8 cellular contexts compared by ENCODE assay signal in the genomic region with DNA sequence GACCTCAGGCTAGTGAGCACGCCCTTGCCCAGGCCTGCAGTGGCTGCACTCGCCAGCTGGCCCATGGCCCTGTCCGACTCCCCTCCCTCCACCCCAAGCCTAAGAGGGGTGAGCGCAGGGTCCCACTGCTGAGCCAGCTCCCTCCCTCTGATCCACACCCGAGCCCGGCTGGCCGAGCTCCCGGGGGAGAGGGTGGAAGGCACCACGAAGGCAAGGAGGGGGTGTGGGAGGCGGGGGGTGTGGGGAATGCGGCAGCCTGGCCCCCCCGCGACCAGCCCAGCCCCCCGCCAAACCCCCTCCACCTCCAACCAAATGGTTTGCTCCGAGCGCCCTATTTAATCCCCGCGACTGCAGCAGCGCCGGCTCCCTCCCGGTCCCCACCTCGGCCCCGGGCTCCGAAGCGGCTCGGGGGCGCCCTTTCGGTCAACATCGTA. TPM values are rescaled to one million over a fixed set of nuclear protein-coding genes. Genes with fewer than 3 reads are reported as not detected.
DNase-seq lines count a peak whose midpoint lies in the region; ATAC-seq, FAIRE-seq and TF ChIP-seq lines count a peak whose summit lies in the region.

TSS of gene CADM3 (plus strand) at position 362 of the 434 bp plus-strand sequence. CDS start 151 bp downstream, outside the sequence.

- H3K4me1 Mint-ChIP-seq in activated T-cell treated with anti-CD3 and anti-CD28 coated beads, Interleukin-2, amount 50 U/mL, for 72 hours (ENCODE audit: low read depth) = peaks cover 6% of the 10 kb centered on the region
- H3K4me1 Mint-ChIP-seq in endothelial cell (ENCODE audit: unreplicated experiment) = peaks cover 11% of the 10 kb centered on the region
- H3K4me1 Mint-ChIP-seq in naive B cell = peaks cover 15 to 23% (median 20%) of the 10 kb centered on the region in 3 donors

- no peak for DNase-seq in activated T-cell treated with anti-CD3 and anti-CD28 coated beads, Interleukin-2, amount 50 U/mL, for 72 hours
- no peak for DNase-seq in activated T-cell treated with anti-CD3 and anti-CD28 coated beads, Interleukin-2, amount 50 U/mL, for 48 hours
- DNase-seq in endothelial cell (ENCODE audit: low spot score) = no peak
- DNase-seq in naive B cell = no peak
- peak; percentile 71 for DNase-seq in urothelium cell line (ENCODE audit: low spot score)

- H3K9me3 Mint-ChIP-seq in activated T-cell treated with anti-CD3 and anti-CD28 coated beads, Interleukin-2, amount 50 U/mL, for 72 hours = no peaks in the 10 kb centered on the region
- H3K9me3 Mint-ChIP-seq in endothelial cell (ENCODE audit: unreplicated experiment) = peaks cover 4% of the 10 kb centered on the region
- peaks cover 0 to 2% (median 0%) of the 10 kb centered on the region in 7 donors for H3K9me3 Mint-ChIP-seq in naive B cell

- no peak for TF ChIP-seq CTCF in endothelial cell (IDR thresholded peaks at IDR 0.05; ENCODE audit: unreplicated experiment)

- peaks cover 0 to 2% of the 10 kb centered on the region in 2 donors for H3K36me3 Mint-ChIP-seq in activated T-cell treated with anti-CD3 and anti-CD28 coated beads, Interleukin-2, amount 50 U/mL, for 72 hours (ENCODE audit: insufficient read depth in 2 of 2)
- peaks cover 11% of the 10 kb centered on the region for H3K36me3 Mint-ChIP-seq in endothelial cell (ENCODE audit: low read depth, unreplicated experiment)
- H3K36me3 Mint-ChIP-seq in naive B cell = peaks cover 6 to 31% of the 10 kb centered on the region in 2 donors

- H3K27me3 Mint-ChIP-seq in activated T-cell treated with anti-CD3 and anti-CD28 coated beads, Interleukin-2, amount 50 U/mL, for 72 hours (ENCODE audit: low read depth) = peaks cover 75% of the 10 kb centered on the region
- peaks cover 17% of the 10 kb centered on the region for H3K27me3 Mint-ChIP-seq in endothelial cell (ENCODE audit: unreplicated experiment)
- H3K27me3 Mint-ChIP-seq in naive B cell = peaks cover 44 to 78% (median 73%) of the 10 kb centered on the region in 3 donors

- ATAC-seq in activated T-cell treated with anti-CD3 and anti-CD28 coated beads, Interleukin-2, amount 50 U/mL, for 72 hours (replicated peaks in 1 of 2) = no peak
- ATAC-seq in naive B cell (ENCODE audit: low read depth in 2 of 2) = no peak
- ATAC-seq in GM18511 (IDR thresholded peaks at IDR 0.05; ENCODE audit: unreplicated experiment) = no peak
- ATAC-seq in GM18502 (IDR thresholded peaks at IDR 0.05; ENCODE audit: poor library complexity, unreplicated experiment) = no peak
- no peak for ATAC-seq in HG02642 (IDR thresholded peaks at IDR 0.05; ENCODE audit: poor library complexity, unreplicated experiment)

- peak within 1 kb of the TSS; percentile 11 to 41 for H3K4me3 Mint-ChIP-seq in activated T-cell treated with anti-CD3 and anti-CD28 coated beads, Interleukin-2, amount 50 U/mL, for 72 hours
- H3K4me3 Mint-ChIP-seq in endothelial cell (ENCODE audit: unreplicated experiment) = peak within 1 kb of the TSS; percentile 95
- H3K4me3 Mint-ChIP-seq in naive B cell = peak within 1 kb of the TSS; percentile 44 to 90 (median 76)

- no peak within 1 kb of the TSS for H3K27ac Mint-ChIP-seq in activated T-cell treated with anti-CD3 and anti-CD28 coated beads, Interleukin-2, amount 50 U/mL, for 72 hours
- no peak within 1 kb of the TSS for H3K27ac Mint-ChIP-seq in endothelial cell (ENCODE audit: unreplicated experiment)
- H3K27ac Mint-ChIP-seq in naive B cell = peak within 1 kb of the TSS in 1 of 6 donors; percentile 29

- no peak for FAIRE-seq in urothelium cell line (lab: Jason Lieb, UNC)

RNA-seq across cellular contexts. Expression of gene CADM3, which starts in this region (rescaled TPM):
- not detected for total RNA-seq in activated T-cell treated with anti-CD3 and anti-CD28 coated beads, Interleukin-2, amount 50 U/mL, for 72 hours
- 4.0 TPM for total RNA-seq in endothelial cell (ENCODE audit: unreplicated experiment)
- polyA plus RNA-seq in naive B cell (ENCODE audit: low read depth in 6 of 6) = not detected

Comparison
In these comparisons a context has a peak if more than half of its experiments do, and no peak if none do; other contexts are left out.
1. H3K4me3 Mint-ChIP-seq: peak in every context shown above with its lines; median percentile 95 in endothelial cell; 76 in naive B cell; 26 in activated T-cell treated with anti-CD3 and anti-CD28 coated beads, Interleukin-2, amount 50 U/mL, for 72 hours.